8 cellular contexts compared by ENCODE assay signal in the genomic region with DNA sequence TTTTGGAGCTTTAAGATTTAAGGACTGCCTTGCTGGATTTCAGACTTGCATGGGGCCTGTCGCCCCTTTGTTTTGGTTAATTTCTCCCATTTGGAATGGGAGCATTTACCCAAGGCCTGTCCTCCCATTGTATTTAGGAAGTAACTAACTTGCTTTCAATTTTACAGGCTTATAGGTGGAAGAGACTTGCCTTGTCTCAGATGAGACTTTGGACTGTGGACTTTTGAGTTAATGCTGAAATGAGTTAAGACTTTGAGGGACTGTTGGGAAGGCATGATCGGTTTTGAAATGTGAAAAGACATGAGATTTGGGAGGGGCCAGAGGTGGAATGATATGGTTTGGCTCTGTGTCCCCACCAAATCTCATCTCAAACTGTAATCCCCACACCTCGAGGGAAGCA. TPM values are rescaled to one million over a fixed set of nuclear protein-coding genes. Genes with fewer than 3 reads are reported as not detected.
DNase-seq lines count a peak whose midpoint lies in the region; ATAC-seq lines count a peak whose summit lies in the region.
"Not testable (repeated sequence)": the region's sequence is repeated elsewhere in the genome, so short reads cannot be mapped to it uniquely, and the experiment has no call there.
"Had no signal": no experiment of that assay in that cellular context is flagged by ENCODE, and none has a peak within 500 bp of the region (broad histone marks: within the 10 kb centered on the region; RNA-seq: fewer than 3 reads in every experiment).

No MANE protein-coding gene starts in this region.

- H3K27ac Mint-ChIP-seq in CD8-positive, alpha-beta memory T cell, result peak overlapping the region; percentile 30 to 92 (median 76)
- H3K27ac Mint-ChIP-seq in activated CD4-positive, alpha-beta T cell treated with anti-CD3 and anti-CD28 coated beads, Interleukin-2, amount 10 ng/mL, durations not matched to agents 24 days and 14 days, result peak overlapping the region; percentile 91
- not testable (repeated sequence) for H3K27ac Mint-ChIP-seq in activated T-helper 17 cell treated with anti-CD3 and anti-CD28 coated beads, Interleukin-2, amount 50 U/mL, for 72 hours
- H3K27ac Mint-ChIP-seq in central memory CD8-positive, alpha-beta T cell (ENCODE audit: low read depth), result peak overlapping the region; percentile 69
- peak overlapping the region; percentile 66 to 92 (median 91) for H3K27ac Mint-ChIP-seq in immature natural killer cell
- peak overlapping the region in 8 of 10 donors; percentile 12 to 91 (median 78) for H3K27ac Mint-ChIP-seq in naive thymus-derived CD8-positive, alpha-beta T cell
- H3K27ac Mint-ChIP-seq in stimulated activated effector memory CD8-positive, alpha-beta T cell treated with anti-CD3 and anti-CD28 coated beads, Interleukin-12 subunit alpha, Interleukin-12 subunit beta, amount 100 ng/mL, for 72 hours, result peak overlapping the region; percentile 76

- POLR2A ChIA-PET in CD8-positive, alpha-beta memory T cell (lab: Charles Lee); naive thymus-derived CD8-positive, alpha-beta T cell (lab: Charles Lee): not testable (repeated sequence)

- not testable (repeated sequence) for H3K27me3 ChIP-seq in CD8-positive, alpha-beta memory T cell (ENCODE audit: insufficient read depth, low read length, poor library complexity, severe bottlenecking)

- peak overlapping the region in 5 of 7 donors; percentile 19 to 72 (median 64) for H3K4me3 Mint-ChIP-seq in CD8-positive, alpha-beta memory T cell
- peak overlapping the region; percentile 74 for H3K4me3 Mint-ChIP-seq in activated CD4-positive, alpha-beta T cell treated with anti-CD3 and anti-CD28 coated beads, Interleukin-2, amount 10 ng/mL, durations not matched to agents 24 days and 14 days
- H3K4me3 Mint-ChIP-seq in activated T-helper 17 cell treated with anti-CD3 and anti-CD28 coated beads, Interleukin-2, amount 50 U/mL, for 72 hours, result peak overlapping the region; percentile 71
- H3K4me3 Mint-ChIP-seq in central memory CD8-positive, alpha-beta T cell, result not testable (repeated sequence)
- peak overlapping the region; percentile 42 to 82 (median 78) for H3K4me3 Mint-ChIP-seq in immature natural killer cell
- H3K4me3 Mint-ChIP-seq in naive thymus-derived CD8-positive, alpha-beta T cell, result peak overlapping the region in 6 of 10 donors; percentile 21 to 71 (median 54)
- H3K4me3 Mint-ChIP-seq in stimulated activated effector memory CD8-positive, alpha-beta T cell treated with anti-CD3 and anti-CD28 coated beads, Interleukin-12 subunit alpha, Interleukin-12 subunit beta, amount 100 ng/mL, for 72 hours, result peak overlapping the region; percentile 51

- H3K4me1 ChIP-seq in CD8-positive, alpha-beta memory T cell (ENCODE audit: insufficient read depth, low read length), result peaks cover 43% of the 10 kb centered on the region

- ATAC-seq in activated T-helper 17 cell treated with anti-CD3 and anti-CD28 coated beads, Interleukin-2, amount 50 U/mL, for 72 hours (replicated peaks); central memory CD8-positive, alpha-beta T cell (replicated peaks; ENCODE audit: extremely low read depth, poor library complexity, severe bottlenecking); naive thymus-derived CD8-positive, alpha-beta T cell; stimulated activated effector memory CD8-positive, alpha-beta T cell treated with anti-CD3 and anti-CD28 coated beads, Interleukin-12 subunit alpha, Interleukin-12 subunit beta, amount 100 ng/mL, for 72 hours: not testable (repeated sequence)

- intact Hi-C loops in activated CD4-positive, alpha-beta T cell treated with anti-CD3 and anti-CD28 coated beads, Interleukin-2, amount 10 ng/mL, durations not matched to agents 24 days and 14 days (cut with micrococcal nuclease), result loop anchor here (1.0 to 5.0 kb wide), 6 partner anchors 13 to 472 kb away; no protein-coding TSS in a partner anchor

- H3K27ac ChIP-seq in CD8-positive, alpha-beta memory T cell (ENCODE audit: low read depth, low read length), result not testable (repeated sequence)

- CTCF ChIA-PET in CD8-positive, alpha-beta memory T cell (lab: Charles Lee), result interaction anchor here (1.4 kb wide), 1 partner anchor 16 kb away, joined by 6 read pairs; no protein-coding TSS in a partner anchor

- H3K9me3 ChIP-seq in CD8-positive, alpha-beta memory T cell (ENCODE audit: low read length), result not testable (repeated sequence)

- not testable (repeated sequence) for H3K36me3 ChIP-seq in CD8-positive, alpha-beta memory T cell (ENCODE audit: insufficient read depth, low read length)

- H3K36me3 Mint-ChIP-seq in CD8-positive, alpha-beta memory T cell, result peaks cover 0 to 12% (median 0%) of the 10 kb centered on the region in 3 donors
- peaks cover 11% of the 10 kb centered on the region for H3K36me3 Mint-ChIP-seq in activated CD4-positive, alpha-beta T cell treated with anti-CD3 and anti-CD28 coated beads, Interleukin-2, amount 10 ng/mL, durations not matched to agents 24 days and 14 days (ENCODE audit: low read depth)
- not testable (repeated sequence) for H3K36me3 Mint-ChIP-seq in activated T-helper 17 cell treated with anti-CD3 and anti-CD28 coated beads, Interleukin-2, amount 50 U/mL, for 72 hours (ENCODE audit: low read depth); central memory CD8-positive, alpha-beta T cell (ENCODE audit: insufficient read depth); naive thymus-derived CD8-positive, alpha-beta T cell; stimulated activated effector memory CD8-positive, alpha-beta T cell treated with anti-CD3 and anti-CD28 coated beads, Interleukin-12 subunit alpha, Interleukin-12 subunit beta, amount 100 ng/mL, for 72 hours
- peaks cover 0 to 21% (median 0%) of the 10 kb centered on the region in 3 donors for H3K36me3 Mint-ChIP-seq in immature natural killer cell

- H3K4me3 ChIP-seq in CD8-positive, alpha-beta memory T cell (ENCODE audit: low read length), result not testable (repeated sequence)

- H3K27me3 Mint-ChIP-seq in CD8-positive, alpha-beta memory T cell; activated CD4-positive, alpha-beta T cell treated with anti-CD3 and anti-CD28 coated beads, Interleukin-2, amount 10 ng/mL, durations not matched to agents 24 days and 14 days; activated T-helper 17 cell treated with anti-CD3 and anti-CD28 coated beads, Interleukin-2, amount 50 U/mL, for 72 hours; central memory CD8-positive, alpha-beta T cell; immature natural killer cell (ENCODE audit: low read depth in 3 of 3); naive thymus-derived CD8-positive, alpha-beta T cell: not testable (repeated sequence)

- DNase-seq in CD8-positive, alpha-beta memory T cell; activated CD4-positive, alpha-beta T cell treated with anti-CD3 and anti-CD28 coated beads, Interleukin-2, amount 10 ng/mL, durations not matched to agents 24 days and 14 days; central memory CD8-positive, alpha-beta T cell (ENCODE audit: low spot score in 2 of 2); immature natural killer cell; naive thymus-derived CD8-positive, alpha-beta T cell; stimulated activated effector memory CD8-positive, alpha-beta T cell treated with anti-CD3 and anti-CD28 coated beads, Interleukin-12 subunit alpha, Interleukin-12 subunit beta, amount 100 ng/mL, for 72 hours (ENCODE audit: low spot score in 2 of 2): not testable (repeated sequence)

- not testable (repeated sequence) for H3K9me3 Mint-ChIP-seq in CD8-positive, alpha-beta memory T cell; activated CD4-positive, alpha-beta T cell treated with anti-CD3 and anti-CD28 coated beads, Interleukin-2, amount 10 ng/mL, durations not matched to agents 24 days and 14 days; activated T-helper 17 cell treated with anti-CD3 and anti-CD28 coated beads, Interleukin-2, amount 50 U/mL, for 72 hours; central memory CD8-positive, alpha-beta T cell; immature natural killer cell; naive thymus-derived CD8-positive, alpha-beta T cell; stimulated activated effector memory CD8-positive, alpha-beta T cell treated with anti-CD3 and anti-CD28 coated beads, Interleukin-12 subunit alpha, Interleukin-12 subunit beta, amount 100 ng/mL, for 72 hours

- peaks cover 56 to 76% (median 70%) of the 10 kb centered on the region in 3 donors for H3K4me1 Mint-ChIP-seq in CD8-positive, alpha-beta memory T cell
- peaks cover 80% of the 10 kb centered on the region for H3K4me1 Mint-ChIP-seq in activated CD4-positive, alpha-beta T cell treated with anti-CD3 and anti-CD28 coated beads, Interleukin-2, amount 10 ng/mL, durations not matched to agents 24 days and 14 days
- H3K4me1 Mint-ChIP-seq in activated T-helper 17 cell treated with anti-CD3 and anti-CD28 coated beads, Interleukin-2, amount 50 U/mL, for 72 hours, result peaks cover 59% of the 10 kb centered on the region
- peaks cover 63% of the 10 kb centered on the region for H3K4me1 Mint-ChIP-seq in central memory CD8-positive, alpha-beta T cell
- peaks cover 70 to 80% of the 10 kb centered on the region in 2 donors for H3K4me1 Mint-ChIP-seq in immature natural killer cell
- H3K4me1 Mint-ChIP-seq in naive thymus-derived CD8-positive, alpha-beta T cell, result peaks cover 35 to 68% (median 63%) of the 10 kb centered on the region in 4 donors
- peaks cover 72% of the 10 kb centered on the region for H3K4me1 Mint-ChIP-seq in stimulated activated effector memory CD8-positive, alpha-beta T cell treated with anti-CD3 and anti-CD28 coated beads, Interleukin-12 subunit alpha, Interleukin-12 subunit beta, amount 100 ng/mL, for 72 hours

RNA-seq across cellular contexts. Expression of a gene that starts 56.5 kb away (rescaled TPM):
- total RNA-seq in CD8-positive, alpha-beta memory T cell, result 10 to 100 TPM; 38.2 to 41.9 TPM
- polyA plus RNA-seq in CD8-positive, alpha-beta memory T cell, result 48.1 TPM
- total RNA-seq in activated CD4-positive, alpha-beta T cell treated with anti-CD3 and anti-CD28 coated beads, Interleukin-2, amount 10 ng/mL, durations not matched to agents 24 days and 14 days, result 71.5 and 77.5 TPM in 2 replicates
- 10 to 100 TPM; 33.6 to 36.1 TPM for total RNA-seq in activated T-helper 17 cell treated with anti-CD3 and anti-CD28 coated beads, Interleukin-2, amount 50 U/mL, for 72 hours
- polyA plus RNA-seq in immature natural killer cell, result 10 to 100 TPM; 30.8 to 49.7 (median 44.6) TPM
- total RNA-seq in naive thymus-derived CD8-positive, alpha-beta T cell, result 10 to 100 TPM in 1 of 2 experiments, 1 to 10 TPM in 1; 9.3 to 10.9 TPM
- 10 to 100 TPM; 11.8 to 16.1 (median 14.5) TPM for polyA plus RNA-seq in naive thymus-derived CD8-positive, alpha-beta T cell
- total RNA-seq: GM23338 had no signal
